Comparison of ENCODE assay signal across 8 cellular contexts in genomic region chr17:50147841-50148225, GRCh38. TPM values are rescaled to one million over a fixed set of nuclear protein-coding genes. Genes with fewer than 3 reads are reported as not detected.
DNase-seq lines count a peak whose midpoint lies in the region; ATAC-seq and TF ChIP-seq lines count a peak whose summit lies in the region.

No MANE protein-coding gene starts in this region.

- H3K4me1 ChIP-seq in A673 (ENCODE audit: insufficient read depth, low read length, poor library complexity, severe bottlenecking) (peaks cover 32% of the 10 kb centered on the region), HUES48 (ENCODE audit: control insufficient read depth, insufficient read depth, low read length) (peaks cover 31% of the 10 kb centered on the region; the same call in 1 of the 2 replicates), mesodermal cell (ENCODE audit: control insufficient read depth, insufficient read depth, low read length, poor library complexity, severe bottlenecking) (peaks cover 31% of the 10 kb centered on the region)

- POLR2A ChIA-PET in A673 (lab: Charles Lee; ENCODE audit: low non-redundant PET) = interaction anchor here (0.6 to 0.8 kb wide), 2 partner anchors 207 to 839 kb away, joined by 3 to 7 read pairs; no protein-coding TSS in a partner anchor

- H3K4me3 ChIP-seq in A673 (ENCODE audit: low read depth, low read length, poor library complexity, severe bottlenecking) (peak overlapping the region; percentile 82), HUES48 (ENCODE audit: low read depth, low read length) (peak overlapping the region; percentile 46; the same call in 1 of the 2 replicates), cardiac fibroblast (replicated peaks in 1 of 2; ENCODE audit: low read depth in 2 of 2, low read length in 2 of 2) (peak overlapping the region; percentile 82 to 85), mesodermal cell (ENCODE audit: extremely low read depth, insufficient read depth, low read length, poor library complexity, severe bottlenecking) (peak overlapping the region; percentile 90)

- ATAC-seq in GM19328 (IDR thresholded peaks at IDR 0.05; ENCODE audit: unreplicated experiment) (no peak), GM21360 (IDR thresholded peaks at IDR 0.05; ENCODE audit: unreplicated experiment) (no peak), HG03432 (IDR thresholded peaks at IDR 0.05; ENCODE audit: unreplicated experiment) (no peak)

- no peaks in the 10 kb centered on the region for H3K9me3 ChIP-seq in A673 (ENCODE audit: low read depth, low read length, poor library complexity, severe bottlenecking)
- H3K9me3 ChIP-seq in HUES48 (ENCODE audit: control insufficient read depth, insufficient read depth, low read length) = no peaks in the 10 kb centered on the region
- no peaks in the 10 kb centered on the region for H3K9me3 ChIP-seq in mesodermal cell (ENCODE audit: control insufficient read depth, low read length)

- 42 to 51% methylated on average over 3 to 5 of the region's 5 CpGs for WGBS in mesodermal cell (ENCODE audit: insufficient coverage in 2 of 2), 2 experiments

- BruUV-seq in A673 (replicated peaks; lab: Mats Ljungman, UMichigan) = no TSS peak

- TF ChIP-seq CTCF in A673 (conservative IDR thresholded peaks at IDR 0.05; ENCODE audit: low read depth, low read length) (no peak), cardiac fibroblast (IDR thresholded peaks at IDR 0.05; ENCODE audit: low read depth, low read length) (no peak)

- intact Hi-C loops in A673 (cut with micrococcal nuclease; ENCODE audit: unreplicated experiment) = no loop called here

- no peak overlapping the region for H3K9ac ChIP-seq in HUES48 (ENCODE audit: low read depth, low read length)

- H3K36me3 ChIP-seq in A673 (ENCODE audit: insufficient read depth, low read length, poor library complexity, severe bottlenecking) (peaks cover 27% of the 10 kb centered on the region), HUES48 (ENCODE audit: control insufficient read depth, insufficient read depth, low read length) (peaks cover 3% of the 10 kb centered on the region), mesodermal cell (ENCODE audit: control insufficient read depth, insufficient read depth, low read length) (peaks cover 34% of the 10 kb centered on the region)

- no peaks in the 10 kb centered on the region for H3K27me3 ChIP-seq in A673 (replicated peaks; ENCODE audit: insufficient read depth, low read depth, low read length, poor library complexity)
- H3K27me3 ChIP-seq in HUES48 (ENCODE audit: control insufficient read depth, insufficient read depth, low read length) = peaks cover 18% of the 10 kb centered on the region

- CTCF ChIA-PET in A673 (lab: Charles Lee) = interaction anchor here (0.5 kb wide), 1 partner anchor 780 kb away, joined by 9 read pairs; no protein-coding TSS in a partner anchor

- DNase-seq in A673 (ENCODE audit: low spot score) (no peak), cardiac fibroblast (ENCODE audit: low read depth in 2 of 2) (peak in 1 of 2 donors; percentile 55), occipital lobe (lab: John Stamatoyannopoulos, UW) (no peak)

- H3K27ac ChIP-seq in A673 (ENCODE audit: low read depth, low read length, poor library complexity, severe bottlenecking) (peak overlapping the region; percentile 57), HUES48 (ENCODE audit: low read depth, low read length) (peak overlapping the region; percentile 8), mesodermal cell (ENCODE audit: low read depth, low read length, severe bottlenecking) (no peak overlapping the region)

RNA-seq across cellular contexts. Expression of gene PPP1R9B, which starts 2.6 kb away (rescaled TPM):
- 61.3 and 68.4 TPM in 2 replicates for total RNA-seq in A673 (2021)
- polyA plus RNA-seq in mesodermal cell (2013, experiment 1 of 2) = 45.5 TPM
- 36.7 TPM for polyA plus RNA-seq in mesodermal cell (2013, experiment 2 of 2)
- total RNA-seq in occipital lobe = 69.9 TPM

RNA-seq across cellular contexts. Expression of gene SAMD14, which starts 17.9 kb away (rescaled TPM):
- total RNA-seq in A673 (2021) (45.0 and 51.4 TPM in 2 replicates), occipital lobe (21.5 TPM)
- 26.6 TPM for polyA plus RNA-seq in mesodermal cell (2013, experiment 1 of 2)
- polyA plus RNA-seq in mesodermal cell (2013, experiment 2 of 2) = 18.7 TPM

RNA-seq across cellular contexts. Expression of gene SGCA, which starts 18.0 kb away (rescaled TPM):
- not detected in 2 replicates for total RNA-seq in A673 (2021)
- polyA plus RNA-seq in mesodermal cell (2013, experiment 1 of 2) = 2.4 TPM
- 1.3 TPM for polyA plus RNA-seq in mesodermal cell (2013, experiment 2 of 2)
- not detected for total RNA-seq in occipital lobe

RNA-seq across cellular contexts. Expression of gene PDK2, which starts 52.7 kb away (rescaled TPM):
- total RNA-seq in A673 (2021) (20.4 and 31.6 TPM in 2 replicates), occipital lobe (9.0 TPM)
- polyA plus RNA-seq in mesodermal cell (2013, experiment 1 of 2) = 34.0 TPM
- polyA plus RNA-seq in mesodermal cell (2013, experiment 2 of 2) = 27.2 TPM

RNA-seq across cellular contexts. Expression of gene COL1A1, which starts 53.6 kb away (rescaled TPM):
- 24.6 and 44.7 TPM in 2 replicates for total RNA-seq in A673 (2021)
- 852 TPM for polyA plus RNA-seq in mesodermal cell (2013, experiment 1 of 2)
- 735 TPM for polyA plus RNA-seq in mesodermal cell (2013, experiment 2 of 2)
- total RNA-seq in occipital lobe = 17.6 TPM
